In the genomic region with DNA sequence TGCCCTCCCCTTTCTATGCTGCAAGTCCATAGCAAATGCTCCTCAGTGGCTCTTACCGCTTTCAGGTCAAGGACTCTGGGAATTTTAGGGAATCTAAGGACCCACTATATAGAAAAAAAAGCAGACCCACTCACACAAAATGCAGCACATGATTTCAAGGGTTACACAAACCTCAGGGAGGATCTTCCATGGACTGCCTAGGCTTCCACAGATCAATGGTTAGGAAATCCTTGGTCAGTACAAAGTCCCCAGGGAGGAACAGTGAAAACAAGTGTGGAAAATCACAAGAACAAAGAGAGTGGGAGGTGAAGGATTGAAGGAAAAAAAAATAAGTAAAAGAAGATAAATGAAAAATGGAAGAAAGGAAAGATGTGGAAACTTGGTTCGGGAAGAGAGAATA, we compare ENCODE assay signal across 12 cellular contexts.
A peak's percentile ranks its signal among the peaks of the same experiment; 100 is the strongest.
DNase-seq lines count a peak whose midpoint lies in the region; ATAC-seq and TF ChIP-seq lines count a peak whose summit lies in the region.
"Had no signal": no experiment of that assay in that cellular context is flagged by ENCODE, and none has a peak within 500 bp of the region (broad histone marks: within the 10 kb centered on the region; RNA-seq: fewer than 3 reads in every experiment).

No MANE protein-coding gene starts in this region.

- ATAC-seq in sciatic nerve (peak; percentile 17), left lung (no peak)

- H3K27me3 ChIP-seq in liver (ENCODE audit: control insufficient read depth in 4 of 4, insufficient read depth in 4 of 4, low read length in 3 of 4) = no peaks in the 10 kb centered on the region
- H3K27me3 ChIP-seq in left lung = no peaks in the 10 kb centered on the region

- 77% methylated on average over 2 of the region's 2 CpGs for WGBS in liver

- H3K4me1 ChIP-seq in liver (ENCODE audit: control insufficient read depth in 4 of 4, insufficient read depth in 4 of 4, low read length in 3 of 4) (peaks cover 0 to 16% (median 8%) of the 10 kb centered on the region in 4 donors), left lung (no peaks in the 10 kb centered on the region)
- H3K4me1 ChIP-seq: HAP-1 had no signal

- peak; percentile 17 for DNase-seq in HuH-7 (ENCODE audit: low spot score)
- DNase-seq in fibroblast of mammary gland (ENCODE audit: low read depth) = peak; percentile 49
- no peak for DNase-seq in sciatic nerve (ENCODE audit: low spot score)
- no peak for DNase-seq in left lung
- DNase-seq in SW 1271 (lab: John Stamatoyannopoulos, UW) = no peak
- DNase-seq in RKO (ENCODE audit: low spot score) = no peak
- DNase-seq: C1 segment of cervical spinal cord; Calu3; CD4-positive, alpha-beta T cell; DMS 273 treated with DMSO at 0.1 percent for 48 hours had no signal

- H3K9me3 ChIP-seq in liver (ENCODE audit: control insufficient read depth in 4 of 4, low read length in 3 of 4) (no peaks in the 10 kb centered on the region), left lung (no peaks in the 10 kb centered on the region)
- H3K9me3 ChIP-seq: HAP-1 had no signal

- H3K36me3 ChIP-seq in liver (ENCODE audit: control insufficient read depth in 4 of 4, insufficient read depth in 3 of 4, low read depth in 1 of 4, low read length in 3 of 4) (no peaks in the 10 kb centered on the region), left lung (no peaks in the 10 kb centered on the region)
- H3K36me3 ChIP-seq: HAP-1 had no signal

- peak overlapping the region; percentile 67 to 85 for H3K27ac ChIP-seq in liver (ENCODE audit: low read depth in 1 of 2, low read length in 2 of 2)
- H3K27ac ChIP-seq in left lung = no peak overlapping the region

- intact Hi-C loops in sciatic nerve (cut with DNase I) = no loop called here
- intact Hi-C loops in left lung (cut with DNase I) = no loop called here

- no peak overlapping the region for H3K9ac ChIP-seq in liver (ENCODE audit: low read depth in 1 of 2, low read length in 2 of 2)

- TF ChIP-seq RAD21 in liver (IDR thresholded peaks at IDR 0.05) = peak in 1 of 2 donors; percentile 66

- TF ChIP-seq CTCF in fibroblast of mammary gland (conservative IDR thresholded peaks at IDR 0.05; ENCODE audit: control insufficient read depth, insufficient read depth, low read depth, low read length) (no peak), liver (IDR thresholded peaks at IDR 0.05; ENCODE audit: low read depth, low read length, missing input control) (no peak), left lung (IDR thresholded peaks at IDR 0.05) (no peak)

- H3K4me3 ChIP-seq in fibroblast of mammary gland (ENCODE audit: control insufficient read depth, low read depth, low read length) (no peak overlapping the region), liver (ENCODE audit: low read depth in 1 of 3, low read length in 3 of 3) (no peak overlapping the region), left lung (no peak overlapping the region)
- H3K4me3 ChIP-seq: HAP-1 had no signal

TF ChIP-seq in liver, 16 proteins besides CTCF, POLR2A, EP300 and RAD21:
- TF ChIP-seq FOXA2 (IDR thresholded peaks at IDR 0.05) (no peak), HNF4G (IDR thresholded peaks at IDR 0.05) (peak; percentile 87), TAF1 (conservative IDR thresholded peaks at IDR 0.05) (no peak), JUND (IDR thresholded peaks at IDR 0.05) (peak in 1 of 2 donors; percentile 63), YY1 (IDR thresholded peaks at IDR 0.05) (peak; percentile 70), RXRA (IDR thresholded peaks at IDR 0.05) (peak; percentile 55 to 76), HNF4A (conservative IDR thresholded peaks at IDR 0.05) (peak; percentile 94 to 96), FOXA1 (IDR thresholded peaks at IDR 0.05) (no peak), NR2F2 (IDR thresholded peaks at IDR 0.05) (no peak), SP1 (IDR thresholded peaks at IDR 0.05) (peak; percentile 89), GABPA (IDR thresholded peaks at IDR 0.05 in 1 of 2, conservative IDR thresholded peaks at IDR 0.05 in 1 of 2) (no peak), EGR1 (IDR thresholded peaks at IDR 0.05; ENCODE audit: low read depth in 2 of 2) (peak in 1 of 2 donors; percentile 73)
- TF ChIP-seq, protein P1, sequence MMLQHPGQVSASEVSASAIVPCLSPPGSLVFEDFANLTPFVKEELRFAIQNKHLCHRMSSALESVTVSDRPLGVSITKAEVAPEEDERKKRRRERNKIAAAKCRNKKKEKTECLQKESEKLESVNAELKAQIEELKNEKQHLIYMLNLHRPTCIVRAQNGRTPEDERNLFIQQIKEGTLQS (IDR thresholded peaks at IDR 0.05) = peak; percentile 36
- TF ChIP-seq, protein P2, sequence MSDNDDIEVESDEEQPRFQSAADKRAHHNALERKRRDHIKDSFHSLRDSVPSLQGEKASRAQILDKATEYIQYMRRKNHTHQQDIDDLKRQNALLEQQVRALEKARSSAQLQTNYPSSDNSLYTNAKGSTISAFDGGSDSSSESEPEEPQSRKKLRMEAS (IDR thresholded peaks at IDR 0.05) = peak; percentile 61
- TF ChIP-seq, protein P3, sequence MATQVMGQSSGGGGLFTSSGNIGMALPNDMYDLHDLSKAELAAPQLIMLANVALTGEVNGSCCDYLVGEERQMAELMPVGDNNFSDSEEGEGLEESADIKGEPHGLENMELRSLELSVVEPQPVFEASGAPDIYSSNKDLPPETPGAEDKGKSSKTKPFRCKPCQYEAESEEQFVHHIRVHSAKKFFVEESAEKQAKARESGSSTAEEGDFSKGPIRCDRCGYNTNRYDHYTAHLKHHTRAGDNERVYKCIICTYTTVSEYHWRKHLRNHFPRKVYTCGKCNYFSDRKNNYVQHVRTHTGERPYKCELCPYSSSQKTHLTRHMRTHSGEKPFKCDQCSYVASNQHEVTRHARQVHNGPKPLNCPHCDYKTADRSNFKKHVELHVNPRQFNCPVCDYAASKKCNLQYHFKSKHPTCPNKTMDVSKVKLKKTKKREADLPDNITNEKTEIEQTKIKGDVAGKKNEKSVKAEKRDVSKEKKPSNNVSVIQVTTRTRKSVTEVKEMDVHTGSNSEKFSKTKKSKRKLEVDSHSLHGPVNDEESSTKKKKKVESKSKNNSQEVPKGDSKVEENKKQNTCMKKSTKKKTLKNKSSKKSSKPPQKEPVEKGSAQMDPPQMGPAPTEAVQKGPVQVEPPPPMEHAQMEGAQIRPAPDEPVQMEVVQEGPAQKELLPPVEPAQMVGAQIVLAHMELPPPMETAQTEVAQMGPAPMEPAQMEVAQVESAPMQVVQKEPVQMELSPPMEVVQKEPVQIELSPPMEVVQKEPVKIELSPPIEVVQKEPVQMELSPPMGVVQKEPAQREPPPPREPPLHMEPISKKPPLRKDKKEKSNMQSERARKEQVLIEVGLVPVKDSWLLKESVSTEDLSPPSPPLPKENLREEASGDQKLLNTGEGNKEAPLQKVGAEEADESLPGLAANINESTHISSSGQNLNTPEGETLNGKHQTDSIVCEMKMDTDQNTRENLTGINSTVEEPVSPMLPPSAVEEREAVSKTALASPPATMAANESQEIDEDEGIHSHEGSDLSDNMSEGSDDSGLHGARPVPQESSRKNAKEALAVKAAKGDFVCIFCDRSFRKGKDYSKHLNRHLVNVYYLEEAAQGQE (IDR thresholded peaks at IDR 0.05) = peak; percentile 43
- TF ChIP-seq, protein P4, sequence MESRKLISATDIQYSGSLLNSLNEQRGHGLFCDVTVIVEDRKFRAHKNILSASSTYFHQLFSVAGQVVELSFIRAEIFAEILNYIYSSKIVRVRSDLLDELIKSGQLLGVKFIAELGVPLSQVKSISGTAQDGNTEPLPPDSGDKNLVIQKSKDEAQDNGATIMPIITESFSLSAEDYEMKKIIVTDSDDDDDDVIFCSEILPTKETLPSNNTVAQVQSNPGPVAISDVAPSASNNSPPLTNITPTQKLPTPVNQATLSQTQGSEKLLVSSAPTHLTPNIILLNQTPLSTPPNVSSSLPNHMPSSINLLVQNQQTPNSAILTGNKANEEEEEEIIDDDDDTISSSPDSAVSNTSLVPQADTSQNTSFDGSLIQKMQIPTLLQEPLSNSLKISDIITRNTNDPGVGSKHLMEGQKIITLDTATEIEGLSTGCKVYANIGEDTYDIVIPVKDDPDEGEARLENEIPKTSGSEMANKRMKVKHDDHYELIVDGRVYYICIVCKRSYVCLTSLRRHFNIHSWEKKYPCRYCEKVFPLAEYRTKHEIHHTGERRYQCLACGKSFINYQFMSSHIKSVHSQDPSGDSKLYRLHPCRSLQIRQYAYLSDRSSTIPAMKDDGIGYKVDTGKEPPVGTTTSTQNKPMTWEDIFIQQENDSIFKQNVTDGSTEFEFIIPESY (IDR thresholded peaks at IDR 0.05) = no peak

Comparison
In these comparisons a context has a peak if more than half of its experiments do, and no peak if none do; other contexts are left out.
1. DNase-seq: peak in HuH-7 (single experiment) and fibroblast of mammary gland (single experiment); none in sciatic nerve (single experiment), left lung (0 of 2), SW 1271 (0 of 2) and RKO (single experiment).
2. H3K27ac ChIP-seq: peak in liver (2 of 2); none in left lung (0 of 2).